In the genomic region with DNA sequence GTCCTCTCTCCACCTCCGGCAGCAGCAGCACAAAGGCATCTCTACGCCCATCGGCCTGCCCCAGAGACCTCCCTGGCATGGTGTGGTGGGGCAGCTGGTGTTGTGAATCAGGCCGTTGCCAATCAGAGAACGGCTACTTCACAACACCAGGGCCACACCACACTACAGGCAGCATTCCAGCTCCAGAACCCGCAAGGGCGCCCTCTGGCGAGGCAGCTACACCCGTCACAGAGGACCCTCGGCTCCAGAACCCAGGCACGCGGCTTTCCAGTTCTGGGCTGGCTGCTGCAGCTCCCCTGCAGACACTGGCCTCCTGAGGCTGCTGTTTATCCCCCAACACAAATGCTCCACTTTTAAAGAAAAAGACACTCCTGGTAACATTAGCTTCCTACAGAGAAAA, we compare ENCODE assay signal across 8 cellular contexts.
A peak's percentile ranks its signal among the peaks of the same experiment; 100 is the strongest.
DNase-seq lines count a peak whose midpoint lies in the region; ATAC-seq and TF ChIP-seq lines count a peak whose summit lies in the region.

No MANE protein-coding gene starts in this region.

- CTCF ChIA-PET in GM10248 (lab: Yijun Ruan, JAX), result interaction anchor here (0.6 to 2.9 kb wide), 19 partner anchors 9 to 262 kb away, joined by 3 to 12 read pairs (median 4); no protein-coding TSS in a partner anchor

- H3K4me1 ChIP-seq in ascending aorta, result no peaks in the 10 kb centered on the region

- no peaks in the 10 kb centered on the region for H3K9me3 Mint-ChIP-seq in activated T-cell treated with anti-CD3 and anti-CD28 coated beads, Interleukin-2, amount 50 U/mL, for 72 hours
- no peaks in the 10 kb centered on the region for H3K9me3 Mint-ChIP-seq in stimulated activated memory B cell treated with anti-CD40 and anti-IgM and Interleukin-4, amounts not matched to agents 10 μg/mL and 1 μg/mL and 100 μg/mL, for 72 hours
- no peaks in the 10 kb centered on the region for H3K9me3 Mint-ChIP-seq in T-helper 2 cell treated with Interferon-gamma antibody and Interleukin-4, amounts not matched to agents 5 μg/mL and 100 μg/mL, for 36 hours

- POLR2A ChIA-PET in GM10248 (lab: Yijun Ruan, JAX), result no interaction called here

- H3K4me1 Mint-ChIP-seq in activated T-cell treated with anti-CD3 and anti-CD28 coated beads, Interleukin-2, amount 50 U/mL, for 72 hours (ENCODE audit: low read depth), result no peaks in the 10 kb centered on the region
- peaks cover 4% of the 10 kb centered on the region for H3K4me1 Mint-ChIP-seq in stimulated activated memory B cell treated with anti-CD40 and anti-IgM and Interleukin-4, amounts not matched to agents 10 μg/mL and 1 μg/mL and 100 μg/mL, for 72 hours
- no peaks in the 10 kb centered on the region for H3K4me1 Mint-ChIP-seq in T-helper 2 cell treated with Interferon-gamma antibody and Interleukin-4, amounts not matched to agents 5 μg/mL and 100 μg/mL, for 36 hours (ENCODE audit: low read depth)

- H3K36me3 ChIP-seq in ascending aorta, result no peaks in the 10 kb centered on the region

- ATAC-seq in activated T-cell treated with anti-CD3 and anti-CD28 coated beads, Interleukin-2, amount 50 U/mL, for 72 hours (replicated peaks in 1 of 2), result peak; percentile 36 to 40
- ATAC-seq in left colon, result peak; percentile 72
- peak; percentile 58 for ATAC-seq in stimulated activated memory B cell treated with anti-CD40 and anti-IgM and Interleukin-4, amounts not matched to agents 10 μg/mL and 1 μg/mL and 100 μg/mL, for 72 hours

- DNase-seq in GM10248 (ENCODE audit: extremely low spot score) (peak; percentile 54), left colon (peak in 1 of 2 donors; percentile 74), NCI-H446 treated with DMSO at 0.1 percent for 48 hours (lab: John Stamatoyannopoulos, UW) (no peak), ascending aorta (ENCODE audit: low spot score in 2 of 2) (no peak)
- peak; percentile 14 for DNase-seq in Jurkat, Clone E6-1 (ENCODE audit: low read depth, low spot score)
- DNase-seq in activated T-cell treated with anti-CD3 and anti-CD28 coated beads, Interleukin-2, amount 50 U/mL, for 72 hours, result peak; percentile 37 to 41
- DNase-seq in T-helper 2 cell treated with Interferon-gamma antibody and Interleukin-4, amounts not matched to agents 5 μg/mL and 100 μg/mL, for 36 hours (ENCODE audit: low spot score), result no peak

- H3K36me3 Mint-ChIP-seq in activated T-cell treated with anti-CD3 and anti-CD28 coated beads, Interleukin-2, amount 50 U/mL, for 72 hours (ENCODE audit: insufficient read depth in 2 of 2), result no peaks in the 10 kb centered on the region
- H3K36me3 Mint-ChIP-seq in stimulated activated memory B cell treated with anti-CD40 and anti-IgM and Interleukin-4, amounts not matched to agents 10 μg/mL and 1 μg/mL and 100 μg/mL, for 72 hours, result peaks cover 11% of the 10 kb centered on the region
- no peaks in the 10 kb centered on the region for H3K36me3 Mint-ChIP-seq in T-helper 2 cell treated with Interferon-gamma antibody and Interleukin-4, amounts not matched to agents 5 μg/mL and 100 μg/mL, for 36 hours (ENCODE audit: low read depth)

- H3K27me3 Mint-ChIP-seq in activated T-cell treated with anti-CD3 and anti-CD28 coated beads, Interleukin-2, amount 50 U/mL, for 72 hours (ENCODE audit: low read depth), result peaks cover 29% of the 10 kb centered on the region
- H3K27me3 Mint-ChIP-seq in stimulated activated memory B cell treated with anti-CD40 and anti-IgM and Interleukin-4, amounts not matched to agents 10 μg/mL and 1 μg/mL and 100 μg/mL, for 72 hours, result no peaks in the 10 kb centered on the region
- peaks cover 17% of the 10 kb centered on the region for H3K27me3 Mint-ChIP-seq in T-helper 2 cell treated with Interferon-gamma antibody and Interleukin-4, amounts not matched to agents 5 μg/mL and 100 μg/mL, for 36 hours (ENCODE audit: low read depth)

- TF ChIP-seq CTCF in GM10248 (IDR thresholded peaks at IDR 0.05; ENCODE audit: control extremely low read depth, extremely low read depth, low read depth, missing control alignments) (peak; percentile 43), ascending aorta (IDR thresholded peaks at IDR 0.05) (no peak)

- no peaks in the 10 kb centered on the region for H3K9me3 ChIP-seq in ascending aorta

- H3K4me3 ChIP-seq in Jurkat, Clone E6-1 (ENCODE audit: low read length), result no peak overlapping the region
- H3K4me3 ChIP-seq in ascending aorta, result no peak overlapping the region

- H3K27ac Mint-ChIP-seq in activated T-cell treated with anti-CD3 and anti-CD28 coated beads, Interleukin-2, amount 50 U/mL, for 72 hours, result no peak overlapping the region
- H3K27ac Mint-ChIP-seq in stimulated activated memory B cell treated with anti-CD40 and anti-IgM and Interleukin-4, amounts not matched to agents 10 μg/mL and 1 μg/mL and 100 μg/mL, for 72 hours, result no peak overlapping the region
- no peak overlapping the region for H3K27ac Mint-ChIP-seq in T-helper 2 cell treated with Interferon-gamma antibody and Interleukin-4, amounts not matched to agents 5 μg/mL and 100 μg/mL, for 36 hours

- H3K4me3 Mint-ChIP-seq in activated T-cell treated with anti-CD3 and anti-CD28 coated beads, Interleukin-2, amount 50 U/mL, for 72 hours, result no peak overlapping the region
- no peak overlapping the region for H3K4me3 Mint-ChIP-seq in stimulated activated memory B cell treated with anti-CD40 and anti-IgM and Interleukin-4, amounts not matched to agents 10 μg/mL and 1 μg/mL and 100 μg/mL, for 72 hours
- no peak overlapping the region for H3K4me3 Mint-ChIP-seq in T-helper 2 cell treated with Interferon-gamma antibody and Interleukin-4, amounts not matched to agents 5 μg/mL and 100 μg/mL, for 36 hours

- no peaks in the 10 kb centered on the region for H3K27me3 ChIP-seq in ascending aorta

- intact Hi-C loops in left colon (cut with DNase I, micrococcal nuclease), result no loop called here
- intact Hi-C loops in ascending aorta (cut with DNase I), result no loop called here

- H3K27ac ChIP-seq in ascending aorta, result no peak overlapping the region

Comparison
In these comparisons a context has a peak if more than half of its experiments do, and no peak if none do; other contexts are left out.
1. DNase-seq: peak in GM10248 (single experiment), Jurkat, Clone E6-1 (single experiment) and activated T-cell treated with anti-CD3 and anti-CD28 coated beads, Interleukin-2, amount 50 U/mL, for 72 hours (2 of 2); none in T-helper 2 cell treated with Interferon-gamma antibody and Interleukin-4, amounts not matched to agents 5 μg/mL and 100 μg/mL, for 36 hours (single experiment), NCI-H446 treated with DMSO at 0.1 percent for 48 hours (single experiment) and ascending aorta (0 of 2).
2. Peak in every context shown above with its lines, with median percentiles within 50 percentile points of each other: ATAC-seq.